In genomic region chr10:15427836-15428414, GRCh38 we compare ENCODE assay signal across 8 cellular contexts. TPM values are rescaled to one million over a fixed set of nuclear protein-coding genes. Genes with fewer than 3 reads are reported as not detected.
DNase-seq lines count a peak whose midpoint lies in the region; ATAC-seq and TF ChIP-seq lines count a peak whose summit lies in the region.

No MANE protein-coding gene starts in this region.

- no peaks in the 10 kb centered on the region for H3K27me3 ChIP-seq in body of pancreas
- no peaks in the 10 kb centered on the region for H3K27me3 ChIP-seq in lung (ENCODE audit: control insufficient read depth, insufficient read depth)

- H3K27me3 Mint-ChIP-seq in naive thymus-derived CD8-positive, alpha-beta T cell: peaks cover 5 to 24% (median 12%) of the 10 kb centered on the region in 5 donors

- no peak overlapping the region for H3K4me3 Mint-ChIP-seq in naive thymus-derived CD8-positive, alpha-beta T cell

- TF ChIP-seq CTCF in body of pancreas (IDR thresholded peaks at IDR 0.05) (peak in 6 of 7 experiments; percentile 35 to 61 (median 46)), lung (IDR thresholded peaks at IDR 0.05; ENCODE audit: control extremely low read depth, extremely low read depth) (peak; percentile 19)

- TF ChIP-seq POLR2A in body of pancreas (IDR thresholded peaks at IDR 0.05): no peak

- POLR2A ChIA-PET in naive thymus-derived CD8-positive, alpha-beta T cell (lab: Charles Lee): no interaction called here

- no peaks in the 10 kb centered on the region for H3K4me1 Mint-ChIP-seq in naive thymus-derived CD8-positive, alpha-beta T cell

- intact Hi-C loops in body of pancreas (cut with DNase I): no loop called here

- peak; percentile 68 for DNase-seq in ELR (ENCODE audit: low read depth)
- peak; percentile 16 for DNase-seq in MV-4-11 (lab: John Stamatoyannopoulos, UW)
- DNase-seq in body of pancreas: no peak
- no peak for DNase-seq in lung (ENCODE audit: low spot score)
- DNase-seq in activated gamma-delta T cell (lab: John Stamatoyannopoulos, UW): no peak
- no peak for DNase-seq in naive thymus-derived CD8-positive, alpha-beta T cell
- no peak for DNase-seq in activated CD4-positive, CD25-positive, alpha-beta regulatory T cell (lab: John Stamatoyannopoulos, UW)

- no peaks in the 10 kb centered on the region for H3K9me3 ChIP-seq in body of pancreas
- no peaks in the 10 kb centered on the region for H3K9me3 ChIP-seq in lung (ENCODE audit: control insufficient read depth in 2 of 2, insufficient read depth in 1 of 2, low read length in 1 of 2)

- 28 to 31% methylated on average over 5 of the region's 5 CpGs for WGBS in body of pancreas, 2 donors
- WGBS in lung, 2 donors: 34 to 35% methylated on average over 5 of the region's 5 CpGs

- H3K4me3 ChIP-seq in body of pancreas (no peak overlapping the region), lung (no peak overlapping the region)

- H3K9me3 Mint-ChIP-seq in naive thymus-derived CD8-positive, alpha-beta T cell: no peaks in the 10 kb centered on the region

- H3K36me3 Mint-ChIP-seq in naive thymus-derived CD8-positive, alpha-beta T cell: no peaks in the 10 kb centered on the region

- H3K4me1 ChIP-seq in body of pancreas (no peaks in the 10 kb centered on the region), lung (ENCODE audit: control insufficient read depth in 2 of 2, insufficient read depth in 2 of 2, low read length in 2 of 2) (no peaks in the 10 kb centered on the region)

- H3K36me3 ChIP-seq in body of pancreas (replicated peaks in 1 of 2; ENCODE audit: insufficient read depth in 1 of 2, low read depth in 2 of 2): no peaks in the 10 kb centered on the region
- H3K36me3 ChIP-seq in lung (ENCODE audit: control insufficient read depth in 2 of 2, insufficient read depth in 2 of 2, low read length in 2 of 2): no peaks in the 10 kb centered on the region

- no peak overlapping the region for H3K27ac Mint-ChIP-seq in naive thymus-derived CD8-positive, alpha-beta T cell

- no peak for ATAC-seq in body of pancreas
- ATAC-seq in lung (ENCODE audit: insufficient read depth, low FRiP score): no peak
- no peak for ATAC-seq in naive thymus-derived CD8-positive, alpha-beta T cell
- no peak for ATAC-seq in GM21360 (IDR thresholded peaks at IDR 0.05; ENCODE audit: unreplicated experiment)

- no peak overlapping the region for H3K27ac ChIP-seq in body of pancreas
- H3K27ac ChIP-seq in lung (ENCODE audit: low read depth in 1 of 2, low read length in 1 of 2): no peak overlapping the region

RNA-seq across cellular contexts. Expression of gene FAM171A1, which starts 56.8 kb away (rescaled TPM):
- total RNA-seq in body of pancreas: 10 to 100 TPM; 22.1 to 29.1 TPM
- total RNA-seq in lung: 10 to 100 TPM; 10.8 to 23.5 TPM
- 1 to 10 TPM; 3.4 to 8.6 TPM for polyA plus RNA-seq in lung
- total RNA-seq in naive thymus-derived CD8-positive, alpha-beta T cell: 1 to 10 TPM; 6.1 to 6.9 TPM
- polyA plus RNA-seq in naive thymus-derived CD8-positive, alpha-beta T cell: 10 to 100 TPM; 12.9 to 16.0 (median 14.7) TPM

Comparison
In these comparisons a context has a peak if more than half of its experiments do, and no peak if none do; other contexts are left out.
1. DNase-seq: peak in ELR (single experiment) and MV-4-11 (single experiment); none in body of pancreas (0 of 4), lung (single experiment), activated gamma-delta T cell (single experiment), naive thymus-derived CD8-positive, alpha-beta T cell (0 of 10) and activated CD4-positive, CD25-positive, alpha-beta regulatory T cell (0 of 4).